Comparison of ENCODE assay signal across 9 cellular contexts in the genomic region with DNA sequence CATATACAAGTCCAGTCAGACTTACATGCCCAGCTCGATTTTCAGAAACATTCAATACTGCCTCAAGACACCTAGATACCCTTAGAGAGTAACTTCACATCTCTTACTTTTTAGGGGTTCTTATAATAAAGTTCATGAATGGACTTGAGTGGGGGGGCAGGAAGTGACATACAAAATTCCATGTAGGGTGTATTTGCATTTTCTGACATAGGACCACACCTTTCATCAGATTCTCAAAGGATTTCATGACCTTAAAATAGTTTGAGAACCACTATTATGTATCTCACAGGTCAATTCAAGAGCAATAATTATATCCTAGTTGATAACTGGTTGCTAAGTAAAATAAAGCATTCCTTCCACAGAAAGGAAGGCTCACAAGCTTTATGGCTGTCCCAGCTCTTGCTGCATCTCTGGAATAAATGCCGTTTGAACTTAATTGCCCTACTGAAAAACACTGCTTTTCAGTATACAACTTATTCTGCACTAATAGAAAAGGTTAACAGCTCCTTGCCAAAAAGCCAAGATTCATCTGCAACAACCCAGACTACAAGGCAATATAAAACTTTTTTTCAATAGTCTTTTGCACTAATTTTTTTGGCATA. TPM values are rescaled to one million over a fixed set of nuclear protein-coding genes. Genes with fewer than 3 reads are reported as not detected.
DNase-seq lines count a peak whose midpoint lies in the region; ATAC-seq, FAIRE-seq and TF ChIP-seq lines count a peak whose summit lies in the region.
"Had no signal": no experiment of that assay in that cellular context is flagged by ENCODE, and none has a peak within 500 bp of the region (broad histone marks: within the 10 kb centered on the region; RNA-seq: fewer than 3 reads in every experiment).

No MANE protein-coding gene starts in this region.

- H2BK12ac ChIP-seq in H1 (ENCODE audit: low read depth, low read length) (no peak overlapping the region), neuronal stem cell (ENCODE audit: low read length) (no peak overlapping the region)

- intact Hi-C loops in testis (cut with DNase I; ENCODE audit: low total_unique reads), result no loop called here

- WGBS in H1 (ENCODE audit: extremely low coverage in 1 of 2, insufficient coverage in 1 of 2, insufficient read length in 1 of 2, insufficient replicate concordance in 2 of 2, low coverage in 1 of 2, low lambda C conversion rate in 2 of 2, missing lambda C conversion rate in 1 of 2), 2 experiments, result 89% methylated on average over 2 of the region's 2 CpGs; no CpG with 5 or more reads in 1 of the 2 experiments
- WGBS in neuronal stem cell (ENCODE audit: extremely low coverage in 2 of 2, insufficient read length in 2 of 2, insufficient replicate concordance in 1 of 2), 2 donors, result no CpG with 5 or more reads among the region's 2 CpGs
- WGBS in testis, 2 donors, result 15 to 16% methylated on average over 2 of the region's 2 CpGs

- peaks cover 9% of the 10 kb centered on the region for H3K36me3 ChIP-seq in OCI-LY3 (replicated peaks; ENCODE audit: low read depth, low read length)
- H3K36me3 ChIP-seq in H1 (ENCODE audit: control insufficient read depth in 2 of 4, insufficient read depth in 4 of 4, low read length in 3 of 4), result no peaks in the 10 kb centered on the region
- no peaks in the 10 kb centered on the region for H3K36me3 ChIP-seq in neuronal stem cell (replicated peaks in 1 of 2; ENCODE audit: control insufficient read depth in 2 of 2, insufficient read depth in 2 of 2, low read length in 2 of 2)
- no peaks in the 10 kb centered on the region for H3K36me3 ChIP-seq in testis (ENCODE audit: low read depth, missing control alignments)

- TF ChIP-seq EP300 in H1 (IDR thresholded peaks at IDR 0.05; ENCODE audit: borderline replicate concordance in 1 of 2, low read depth in 2 of 2, low read length in 2 of 2), result no peak

- H3K79me2 ChIP-seq in OCI-LY3 (ENCODE audit: low read length) (peaks cover 68% of the 10 kb centered on the region), H1 (ENCODE audit: control insufficient read depth in 1 of 2, insufficient read depth in 2 of 2, low read length in 2 of 2) (peaks cover 0 to 34% of the 10 kb centered on the region in 2 experiments; a peak in 3 of 4 replicates)

- no peak for TF ChIP-seq RAD21 in H1 (IDR thresholded peaks at IDR 0.05 in 1 of 2, conservative IDR thresholded peaks at IDR 0.05 in 1 of 2; ENCODE audit: low read depth in 2 of 2, low read length in 2 of 2)

- peak overlapping the region; percentile 86 for H3K9ac ChIP-seq in OCI-LY3 (ENCODE audit: low read length)
- no peak overlapping the region for H3K9ac ChIP-seq in H1 (replicated peaks in 1 of 4; ENCODE audit: extremely low read depth in 1 of 4, low read depth in 3 of 4, low read length in 3 of 4)
- H3K9ac ChIP-seq in neuronal stem cell (ENCODE audit: low read depth, low read length, poor library complexity), result no peak overlapping the region

- H3K4me2 ChIP-seq in OCI-LY3 (ENCODE audit: low read length) (peak overlapping the region; percentile 84), H1 (ENCODE audit: insufficient read depth in 1 of 2, low read depth in 2 of 2, low read length in 2 of 2) (peak overlapping the region; percentile 78 to 87; a peak in 3 of 4 replicates), neuronal stem cell (ENCODE audit: insufficient read depth, low read length, poor library complexity, severe bottlenecking) (peak overlapping the region; percentile 13)

- no peak overlapping the region for H4K5ac ChIP-seq in H1 (ENCODE audit: insufficient read length, low read depth, low read length)

- no peak overlapping the region for H4K8ac ChIP-seq in H1 (ENCODE audit: extremely low read depth, insufficient read depth, low read length)
- H4K8ac ChIP-seq in neuronal stem cell (ENCODE audit: low read depth, low read length), result no peak overlapping the region

- no peak overlapping the region for H4K91ac ChIP-seq in H1 (replicated peaks; ENCODE audit: insufficient read length, low read length)
- no peak overlapping the region for H4K91ac ChIP-seq in neuronal stem cell (ENCODE audit: low read depth, low read length, poor library complexity)

- no peak overlapping the region for H2AFZ ChIP-seq in OCI-LY3 (ENCODE audit: low read depth, low read length)
- no peak overlapping the region for H2AFZ ChIP-seq in H1 (ENCODE audit: low read length)
- H2AFZ ChIP-seq in neuronal stem cell (ENCODE audit: low read length), result peak overlapping the region; percentile 11

- ATAC-seq in GM18502 (IDR thresholded peaks at IDR 0.05; ENCODE audit: poor library complexity, unreplicated experiment), result no peak

- H3K79me1 ChIP-seq in H1 (ENCODE audit: low read depth, low read length), result peaks cover 4% of the 10 kb centered on the region; the same call in 1 of the 2 replicates
- peaks cover 5% of the 10 kb centered on the region for H3K79me1 ChIP-seq in neuronal stem cell (ENCODE audit: low read depth, low read length)

- no peak overlapping the region for H3K27ac ChIP-seq in OCI-LY3 (ENCODE audit: low read length)
- H3K27ac ChIP-seq in H1 (ENCODE audit: low read depth, low read length), result no peak overlapping the region
- H3K27ac ChIP-seq in neuronal stem cell (replicated peaks; ENCODE audit: low read length), result no peak overlapping the region
- H3K27ac ChIP-seq in testis, result peak overlapping the region in 1 of 2 donors; percentile 99

- no peak overlapping the region for H2BK15ac ChIP-seq in H1 (ENCODE audit: low read length)
- no peak overlapping the region for H2BK15ac ChIP-seq in neuronal stem cell (ENCODE audit: low read length)

- peaks cover 46% of the 10 kb centered on the region for H4K20me1 ChIP-seq in OCI-LY3 (ENCODE audit: insufficient read depth, low read length)
- H4K20me1 ChIP-seq in H1 (replicated peaks in 1 of 2; ENCODE audit: control insufficient read depth in 1 of 2, insufficient read depth in 2 of 2, low read length in 2 of 2), result no peaks in the 10 kb centered on the region

- H3K14ac ChIP-seq in H1 (ENCODE audit: insufficient read length), result no peak overlapping the region
- no peak overlapping the region for H3K14ac ChIP-seq in neuronal stem cell (ENCODE audit: low read length)

- no peak overlapping the region for H2BK20ac ChIP-seq in H1 (ENCODE audit: low read length)

- H3K18ac ChIP-seq in H1 (ENCODE audit: extremely low read depth, low read length), result no peak overlapping the region
- H3K18ac ChIP-seq in neuronal stem cell (ENCODE audit: low read length), result no peak overlapping the region

- no peak for FAIRE-seq in H1 (lab: Jason Lieb, UNC)

- H3K9me3 ChIP-seq in OCI-LY3 (ENCODE audit: insufficient read depth, low read length), result no peaks in the 10 kb centered on the region
- H3K9me3 ChIP-seq in H1 (ENCODE audit: insufficient read depth in 2 of 2, low read depth in 1 of 2, low read length in 1 of 2), result no peaks in the 10 kb centered on the region
- no peaks in the 10 kb centered on the region for H3K9me3 ChIP-seq in neuronal stem cell (replicated peaks in 1 of 2; ENCODE audit: control insufficient read depth in 2 of 2, insufficient read depth in 1 of 2, low read depth in 1 of 2, low read length in 2 of 2)
- no peaks in the 10 kb centered on the region for H3K9me3 ChIP-seq in testis

- TF ChIP-seq CTCF in OCI-LY3 (IDR thresholded peaks at IDR 0.05; ENCODE audit: low read depth, low read length) (no peak), H1 (IDR thresholded peaks at IDR 0.05; ENCODE audit: control extremely low read depth in 1 of 3, insufficient read depth in 1 of 3, low read depth in 1 of 3, low read length in 3 of 3) (no peak), testis (IDR thresholded peaks at IDR 0.05) (no peak)

- H2BK5ac ChIP-seq in H1 (ENCODE audit: low read depth, low read length) (no peak overlapping the region), neuronal stem cell (ENCODE audit: low read length) (no peak overlapping the region)

- H3K56ac ChIP-seq in H1 (replicated peaks; ENCODE audit: insufficient read length, low read depth, low read length), result no peak overlapping the region

- no peak for TF ChIP-seq POLR2A in H1 (IDR thresholded peaks at IDR 0.05; ENCODE audit: control extremely low read depth in 1 of 2, low read depth in 2 of 2, low read length in 2 of 2)
- no peak for TF ChIP-seq POLR2A in testis (IDR thresholded peaks at IDR 0.05)

- H3K4me1 ChIP-seq in OCI-LY3 (ENCODE audit: low read length) (peaks cover 22% of the 10 kb centered on the region), H1 (replicated peaks in 1 of 4; ENCODE audit: control insufficient read depth in 3 of 4, insufficient read depth in 4 of 4, low read length in 3 of 4) (peaks cover 0 to 2% (median 0%) of the 10 kb centered on the region in 4 experiments; a peak in 1 of 7 replicates), neuronal stem cell (ENCODE audit: control insufficient read depth in 2 of 2, insufficient read depth in 1 of 2, low read depth in 1 of 2, low read length in 2 of 2) (peaks cover 2 to 5% of the 10 kb centered on the region in 2 donors), testis (peaks cover 15% of the 10 kb centered on the region)

- no peak overlapping the region for H3K4ac ChIP-seq in H1 (replicated peaks; ENCODE audit: insufficient read length, low read depth, low read length)
- H3K4ac ChIP-seq in neuronal stem cell (ENCODE audit: low read length), result no peak overlapping the region

- no peaks in the 10 kb centered on the region for H3K27me3 ChIP-seq in OCI-LY3 (ENCODE audit: low read depth, low read length)
- no peaks in the 10 kb centered on the region for H3K27me3 ChIP-seq in H1 (replicated peaks in 1 of 4; ENCODE audit: control insufficient read depth in 3 of 4, extremely low read depth in 1 of 4, insufficient read depth in 3 of 4, low read length in 3 of 4)
- no peaks in the 10 kb centered on the region for H3K27me3 ChIP-seq in neuronal stem cell (ENCODE audit: control insufficient read depth in 3 of 3, insufficient read depth in 3 of 3, low read depth in 1 of 3, low read length in 3 of 3)
- H3K27me3 ChIP-seq in testis, result no peaks in the 10 kb centered on the region

- no peak overlapping the region for H2AK5ac ChIP-seq in H1 (ENCODE audit: low read depth, low read length)
- no peak overlapping the region for H2AK5ac ChIP-seq in neuronal stem cell (ENCODE audit: low read depth, low read length)

- POLR2A ChIA-PET in H1 (lab: Charles Lee; ENCODE audit: partially characterized antibody), result interaction anchor here (2.2 to 8.0 kb wide), 2 partner anchors 14 to 20 kb away, joined by 10 to 82 read pairs; a partner anchor contains a TSS

- no peak overlapping the region for H3K23ac ChIP-seq in H1 (ENCODE audit: insufficient read length)
- no peak overlapping the region for H3K23ac ChIP-seq in neuronal stem cell (ENCODE audit: low read depth, low read length, poor library complexity)

- peak overlapping the region; percentile 98 for H3K4me3 ChIP-seq in OCI-LY3 (ENCODE audit: low read length)
- H3K4me3 ChIP-seq in H1 (ENCODE audit: extremely low read depth in 1 of 4, insufficient read depth in 2 of 4, low read depth in 3 of 4, low read length in 4 of 4), result peak overlapping the region in 2 of 4 experiments; percentile 67 to 89; a peak in 2 of 8 replicates
- H3K4me3 ChIP-seq in neuronal stem cell (ENCODE audit: low read length in 2 of 2), result peak overlapping the region in 1 of 2 donors; percentile 71
- peak overlapping the region in 1 of 2 donors; percentile 82 for H3K4me3 ChIP-seq in testis

- H2BK120ac ChIP-seq in H1 (replicated peaks; ENCODE audit: low read depth, low read length) (no peak overlapping the region), neuronal stem cell (ENCODE audit: low read depth, low read length) (no peak overlapping the region)

- CTCF ChIA-PET in H1 (lab: Charles Lee; ENCODE audit: partially characterized antibody), result interaction anchor here (0.7 to 6.9 kb wide), 5 partner anchors 14 to 821 kb away, joined by 3 to 41 read pairs (median 3); a partner anchor contains a TSS

- DNase-seq in GM03348 (ENCODE audit: low spot score) (peak; percentile 8), H1 (ENCODE audit: low read depth in 1 of 2, low spot score in 2 of 2) (no peak), neuronal stem cell (ENCODE audit: low spot score) (no peak), testis (no peak), Kasumi-1 (lab: John Stamatoyannopoulos, UW) (no peak), mesenteric fat pad (ENCODE audit: low spot score) (no peak)
- DNase-seq: occipital lobe had no signal

- H3K23me2 ChIP-seq in H1 (ENCODE audit: low read depth, low read length), result no peaks in the 10 kb centered on the region; the same call in 1 of the 2 replicates

RNA-seq across cellular contexts. Expression of a gene that starts 2.3 kb away (rescaled TPM):
- 25.3 and 25.7 TPM in 2 replicates for total RNA-seq in H1 (2021; fragmentation: NEBNext Ultra II Directional; extraction: Animal tissue kit (Norgen Biotek cat#: 25700))
- 6.7 and 12.0 TPM in 2 replicates for polyA plus RNA-seq in H1 (2011; rRNA removed)
- polyA plus RNA-seq in H1 (2011; cell fraction: cytosol; rRNA removed), result 18.8 TPM
- polyA plus RNA-seq in H1 (2011; cell fraction: nucleus; rRNA removed), result 4.6 TPM
- polyA plus RNA-seq in H1 (2012, experiment 1 of 2), result 14.5 to 23.7 TPM (median 15.0 TPM) in 4 replicates
- 2.5 TPM for polyA plus RNA-seq in H1 (2012, experiment 2 of 2)
- 53.0 TPM for polyA plus RNA-seq in H1 (2013, experiment 1 of 2)
- 53.0 TPM for polyA plus RNA-seq in H1 (2013, experiment 2 of 2)
- polyA minus RNA-seq in H1 (2011; rRNA and poly(A)+ RNA removed), result 15.6 and 23.5 TPM in 2 replicates
- polyA minus RNA-seq in H1 (2011; cell fraction: cytosol; rRNA and poly(A)+ RNA removed), result 14.9 TPM
- polyA minus RNA-seq in H1 (2011; cell fraction: nucleus; rRNA and poly(A)+ RNA removed), result 13.6 TPM
- 31.1 TPM for polyA plus RNA-seq in neuronal stem cell (2013, experiment 1 of 2)
- polyA plus RNA-seq in neuronal stem cell (2013, experiment 2 of 2), result 32.5 TPM
- total RNA-seq in testis, result 10 to 100 TPM; 19.0 to 20.2 TPM
- 28.1 TPM for polyA plus RNA-seq in testis (ENCODE audit: insufficient read depth, low read depth, low replicate concordance)
- 28.3 TPM for total RNA-seq in mesenteric fat pad

RNA-seq across cellular contexts. Expression of a gene that starts 15.9 kb away (rescaled TPM):
- 1.5 and 1.9 TPM in 2 replicates for total RNA-seq in H1 (2021; fragmentation: NEBNext Ultra II Directional; extraction: Animal tissue kit (Norgen Biotek cat#: 25700))
- polyA plus RNA-seq in H1 (2011; rRNA removed) (0.83 and 1.9 TPM in 2 replicates), testis (ENCODE audit: insufficient read depth, low read depth, low replicate concordance) (5.9 TPM)
- polyA plus RNA-seq in H1 (2011; cell fraction: cytosol; rRNA removed), result 2.8 TPM
- polyA plus RNA-seq in H1 (2011; cell fraction: nucleus; rRNA removed), result 1.9 TPM
- 2.6 to 3.9 TPM (median 3.4 TPM) in 4 replicates for polyA plus RNA-seq in H1 (2012, experiment 1 of 2)
- polyA plus RNA-seq in H1 (2012, experiment 2 of 2), result 0.35 TPM
- 1.8 TPM for polyA plus RNA-seq in H1 (2013, experiment 1 of 2)
- polyA plus RNA-seq in H1 (2013, experiment 2 of 2), result 2.1 TPM
- 1.2 and 2.4 TPM in 2 replicates for polyA minus RNA-seq in H1 (2011; rRNA and poly(A)+ RNA removed)
- polyA minus RNA-seq in H1 (2011; cell fraction: cytosol; rRNA and poly(A)+ RNA removed), result 0.95 TPM
- polyA minus RNA-seq in H1 (2011; cell fraction: nucleus; rRNA and poly(A)+ RNA removed), result 1.6 TPM
- polyA plus RNA-seq in neuronal stem cell (2013, experiment 1 of 2), result 0.74 TPM
- 0.58 TPM for polyA plus RNA-seq in neuronal stem cell (2013, experiment 2 of 2)
- total RNA-seq in testis (1 to 10 TPM; 3.0 to 5.6 TPM), mesenteric fat pad (1.7 TPM)

Comparison
In these comparisons a context has a peak if more than half of its experiments do, and no peak if none do; other contexts are left out.
1. H3K4me2 ChIP-seq: peak in every context shown above with its lines; median percentile 84 in OCI-LY3; 82 in H1; 13 in neuronal stem cell.